In the genomic region with DNA sequence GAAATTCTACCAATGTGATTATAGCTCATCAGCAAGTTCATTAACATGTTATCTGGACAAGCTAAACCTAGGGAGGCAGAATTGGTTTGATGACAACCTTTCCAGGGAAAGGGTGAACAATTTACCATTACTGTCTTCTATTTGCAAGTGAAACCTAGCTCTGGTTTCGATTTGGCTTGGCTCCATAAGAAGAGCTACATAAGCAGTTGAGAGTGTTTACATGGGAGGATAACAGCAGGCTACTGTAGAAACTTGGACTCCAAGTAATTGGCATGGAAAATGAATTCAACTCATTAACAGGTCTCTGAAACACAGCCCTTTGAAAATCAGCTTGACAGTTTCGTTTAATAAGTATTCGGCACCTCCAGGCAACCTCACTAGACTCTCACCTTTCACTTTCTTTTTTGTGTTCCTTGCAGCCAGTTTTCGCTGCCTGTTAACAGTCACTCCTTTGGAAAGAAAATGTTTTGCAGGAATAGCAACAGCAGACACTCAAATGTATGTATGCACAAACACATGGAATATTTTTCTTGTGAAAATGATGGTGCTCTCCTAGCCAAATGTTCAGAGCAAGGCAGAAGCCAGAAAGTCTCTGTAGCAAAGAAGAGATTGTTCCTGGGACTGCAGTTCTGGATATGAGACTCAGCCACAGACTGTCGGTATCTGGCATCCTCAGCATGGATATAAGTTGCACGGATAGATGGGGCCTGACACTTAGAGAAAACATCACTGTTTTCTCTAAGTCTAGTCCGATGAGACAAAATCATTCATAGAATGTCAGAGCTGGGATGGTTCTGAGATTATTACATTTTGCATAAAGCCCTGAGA, we compare ENCODE assay signal across 11 cellular contexts. TPM values are rescaled to one million over a fixed set of nuclear protein-coding genes. Genes with fewer than 3 reads are reported as not detected.
A peak's percentile ranks its signal among the peaks of the same experiment; 100 is the strongest.
DNase-seq lines count a peak whose midpoint lies in the region; ATAC-seq and TF ChIP-seq lines count a peak whose summit lies in the region.
"Had no signal": no experiment of that assay in that cellular context is flagged by ENCODE, and none has a peak within 500 bp of the region (broad histone marks: within the 10 kb centered on the region; RNA-seq: fewer than 3 reads in every experiment).

No MANE protein-coding gene starts in this region.

- H3K9ac ChIP-seq in rectal smooth muscle tissue (ENCODE audit: low read length), result no peak overlapping the region

- H3K4me3 ChIP-seq in rectal smooth muscle tissue (ENCODE audit: low read length), result peak overlapping the region; percentile 49
- H3K4me3 ChIP-seq: HAP-1 had no signal

- no peaks in the 10 kb centered on the region for H3K9me3 Mint-ChIP-seq in activated CD4-positive, alpha-beta T cell treated with anti-CD3 and anti-CD28 coated beads, Interleukin-2, amount 10 ng/mL, durations not matched to agents 7 days and 5 days
- no peaks in the 10 kb centered on the region for H3K9me3 Mint-ChIP-seq in activated CD8-positive, alpha-beta T cell treated with anti-CD3 and anti-CD28 coated beads for 36 hours

- no peaks in the 10 kb centered on the region for H3K27me3 Mint-ChIP-seq in activated CD4-positive, alpha-beta T cell treated with anti-CD3 and anti-CD28 coated beads, Interleukin-2, amount 10 ng/mL, durations not matched to agents 7 days and 5 days
- no peaks in the 10 kb centered on the region for H3K27me3 Mint-ChIP-seq in activated CD8-positive, alpha-beta T cell treated with anti-CD3 and anti-CD28 coated beads for 36 hours

- H3K27ac Mint-ChIP-seq in activated CD4-positive, alpha-beta T cell treated with anti-CD3 and anti-CD28 coated beads, Interleukin-2, amount 10 ng/mL, durations not matched to agents 7 days and 5 days, result peak overlapping the region; percentile 46
- no peak overlapping the region for H3K27ac Mint-ChIP-seq in activated CD8-positive, alpha-beta T cell treated with anti-CD3 and anti-CD28 coated beads for 36 hours

- POLR2A ChIA-PET in activated CD4-positive, alpha-beta T cell treated with anti-CD3 and anti-CD28 coated beads, Interleukin-2, amount 10 ng/mL, durations not matched to agents 7 days and 5 days (lab: Charles Lee), result no interaction called here
- POLR2A ChIA-PET in activated CD8-positive, alpha-beta T cell treated with anti-CD3 and anti-CD28 coated beads for 36 hours (lab: Charles Lee), result no interaction called here

- peak; percentile 76 for ATAC-seq in HG03159 (IDR thresholded peaks at IDR 0.05; ENCODE audit: unreplicated experiment)
- ATAC-seq in activated CD8-positive, alpha-beta T cell treated with anti-CD3 and anti-CD28 coated beads for 36 hours, result no peak

- H3K4me3 Mint-ChIP-seq in activated CD4-positive, alpha-beta T cell treated with anti-CD3 and anti-CD28 coated beads, Interleukin-2, amount 10 ng/mL, durations not matched to agents 7 days and 5 days, result peak overlapping the region; percentile 65
- peak overlapping the region; percentile 26 for H3K4me3 Mint-ChIP-seq in activated CD8-positive, alpha-beta T cell treated with anti-CD3 and anti-CD28 coated beads for 36 hours

- TF ChIP-seq CTCF in activated CD8-positive, alpha-beta T cell treated with anti-CD3 and anti-CD28 coated beads for 36 hours (IDR thresholded peaks at IDR 0.05), result no peak

- no peaks in the 10 kb centered on the region for H3K4me1 ChIP-seq in rectal smooth muscle tissue (ENCODE audit: control insufficient read depth, insufficient read depth, low read length)
- H3K4me1 ChIP-seq: HAP-1 had no signal

- intact Hi-C loops in activated CD8-positive, alpha-beta T cell treated with anti-CD3 and anti-CD28 coated beads for 36 hours (cut with micrococcal nuclease), result no loop called here

- no peaks in the 10 kb centered on the region for H3K27me3 ChIP-seq in rectal smooth muscle tissue (ENCODE audit: control insufficient read depth, insufficient read depth, low read length)

- H3K4me1 Mint-ChIP-seq in activated CD4-positive, alpha-beta T cell treated with anti-CD3 and anti-CD28 coated beads, Interleukin-2, amount 10 ng/mL, durations not matched to agents 7 days and 5 days, result no peaks in the 10 kb centered on the region
- H3K4me1 Mint-ChIP-seq in activated CD8-positive, alpha-beta T cell treated with anti-CD3 and anti-CD28 coated beads for 36 hours (ENCODE audit: low read depth), result no peaks in the 10 kb centered on the region

- no peaks in the 10 kb centered on the region for H3K36me3 Mint-ChIP-seq in activated CD4-positive, alpha-beta T cell treated with anti-CD3 and anti-CD28 coated beads, Interleukin-2, amount 10 ng/mL, durations not matched to agents 7 days and 5 days (ENCODE audit: low read depth)
- no peaks in the 10 kb centered on the region for H3K36me3 Mint-ChIP-seq in activated CD8-positive, alpha-beta T cell treated with anti-CD3 and anti-CD28 coated beads for 36 hours (ENCODE audit: low read depth)

- peak overlapping the region; percentile 36 for H3K27ac ChIP-seq in rectal smooth muscle tissue (ENCODE audit: low read depth, low read length)

- CTCF ChIA-PET in activated CD4-positive, alpha-beta T cell treated with anti-CD3 and anti-CD28 coated beads, Interleukin-2, amount 10 ng/mL, durations not matched to agents 7 days and 5 days (lab: Charles Lee), result no interaction called here
- CTCF ChIA-PET in activated CD8-positive, alpha-beta T cell treated with anti-CD3 and anti-CD28 coated beads for 36 hours (lab: Charles Lee), result no interaction called here

- DNase-seq in activated CD4-positive, alpha-beta T cell treated with anti-CD3 and anti-CD28 coated beads, Interleukin-2, amount 10 ng/mL, durations not matched to agents 7 days and 5 days, result no peak
- DNase-seq in activated CD4-positive, alpha-beta T cell treated with anti-CD3 and anti-CD28 coated beads, Interleukin-2, amount 50 U/mL, for 4 hours, result no peak
- DNase-seq in activated CD8-positive, alpha-beta T cell treated with anti-CD3 and anti-CD28 coated beads for 36 hours, result no peak
- DNase-seq in occipital lobe (lab: John Stamatoyannopoulos, UW), result no peak
- no peak for DNase-seq in stimulated activated CD4-positive, alpha-beta T cell treated with anti-CD3 and anti-CD28 coated beads, Interleukin-4, amount 100 ng/mL, for 1 hour
- DNase-seq in HPDE6-E6E7 (ENCODE audit: extremely low spot score), result no peak
- DNase-seq: NCI-H345, trophoblast cell had no signal

- no peaks in the 10 kb centered on the region for H3K36me3 ChIP-seq in rectal smooth muscle tissue (ENCODE audit: control insufficient read depth, insufficient read depth, low read length)
- H3K36me3 ChIP-seq: HAP-1 had no signal

RNA-seq across cellular contexts. Expression of a gene that starts 27.5 kb away (rescaled TPM):
- not detected for total RNA-seq in activated CD4-positive, alpha-beta T cell treated with anti-CD3 and anti-CD28 coated beads, Interleukin-2, amount 10 ng/mL, durations not matched to agents 7 days and 5 days
- not detected for total RNA-seq in activated CD8-positive, alpha-beta T cell treated with anti-CD3 and anti-CD28 coated beads for 36 hours
- total RNA-seq in occipital lobe, result 12.6 TPM

Comparison
In these comparisons a context has a peak if more than half of its experiments do, and no peak if none do; other contexts are left out.
1. RNA of a gene that starts 27.5 kb away (total RNA-seq): 12.6 TPM in occipital lobe (single experiment); not detected in activated CD4-positive, alpha-beta T cell treated with anti-CD3 and anti-CD28 coated beads, Interleukin-2, amount 10 ng/mL, durations not matched to agents 7 days and 5 days and not detected in activated CD8-positive, alpha-beta T cell treated with anti-CD3 and anti-CD28 coated beads for 36 hours; every median in the first group is over 10 times any median in the second.